21 cellular contexts compared by ENCODE assay signal in the genomic region with DNA sequence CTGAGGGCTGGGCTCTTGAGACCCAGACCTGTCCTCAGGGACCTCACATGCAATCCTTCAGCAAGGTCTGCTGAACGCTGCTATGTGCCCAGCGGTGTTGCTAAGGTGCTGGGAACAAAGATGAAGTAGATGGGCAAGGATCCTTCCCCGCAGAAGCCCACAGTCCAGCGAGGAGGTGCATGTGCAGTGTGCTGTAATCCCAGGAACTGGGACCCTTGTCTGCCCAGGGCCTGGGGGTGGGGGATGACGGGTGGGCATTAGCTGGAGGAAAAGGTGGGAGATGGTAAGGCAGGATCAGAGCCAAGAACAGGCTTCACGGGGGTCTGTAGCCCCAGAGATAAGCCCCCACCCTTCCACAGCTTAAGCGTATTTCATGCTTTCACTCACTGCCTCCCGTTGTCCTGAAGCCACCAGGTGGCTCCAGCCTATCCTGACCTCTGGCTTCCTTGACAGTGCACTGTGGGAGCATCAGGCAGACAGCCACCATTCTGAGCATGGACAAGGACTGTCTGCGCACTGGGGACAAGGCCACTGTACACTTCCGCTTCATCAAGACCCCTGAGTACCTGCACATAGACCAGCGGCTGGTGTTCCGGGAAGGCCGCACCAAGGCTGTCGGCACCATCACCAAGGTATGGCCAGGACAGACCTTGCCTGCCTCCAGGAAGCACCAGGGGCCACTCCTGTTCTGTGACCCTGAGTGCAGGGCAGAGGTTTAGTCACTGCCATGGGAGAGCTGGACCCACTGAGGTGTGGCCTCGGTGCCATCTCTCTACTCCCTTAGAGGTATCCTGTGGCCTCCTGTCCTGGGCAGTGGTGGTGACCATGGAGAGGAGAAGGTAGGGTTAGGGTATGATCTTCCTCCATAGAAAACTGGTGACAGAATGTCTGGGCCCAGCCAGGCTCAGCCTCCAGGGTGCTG. TPM values are rescaled to one million over a fixed set of nuclear protein-coding genes. Genes with fewer than 3 reads are reported as not detected.
DNase-seq lines count a peak whose midpoint lies in the region; ATAC-seq lines count a peak whose summit lies in the region.
"Had no signal": no experiment of that assay in that cellular context is flagged by ENCODE, and none has a peak within 500 bp of the region (broad histone marks: within the 10 kb centered on the region; RNA-seq: fewer than 3 reads in every experiment).

No MANE protein-coding gene starts in this region.

- peak overlapping the region; percentile 30 for H3K27ac Mint-ChIP-seq in activated naive CD8-positive, alpha-beta T cell treated with anti-CD3 and anti-CD28 coated beads, Interleukin-2, amount 10 ng/mL, durations not matched to agents 7 days and 5 days
- no peak overlapping the region for H3K27ac Mint-ChIP-seq in activated naive CD8-positive, alpha-beta T cell treated with anti-CD3 and anti-CD28 coated beads, Interleukin-2, amount 50 U/mL, for 24 hours
- H3K27ac Mint-ChIP-seq in naive thymus-derived CD8-positive, alpha-beta T cell: peak overlapping the region in 6 of 10 donors; percentile 35 to 92 (median 72)

- no peak for ATAC-seq in activated naive CD8-positive, alpha-beta T cell treated with anti-CD3 and anti-CD28 coated beads, Interleukin-2, amount 10 ng/mL, durations not matched to agents 7 days and 5 days (ENCODE audit: low read depth)
- no peak for ATAC-seq in activated naive CD8-positive, alpha-beta T cell treated with anti-CD3 and anti-CD28 coated beads, Interleukin-2, amount 50 U/mL, for 24 hours
- no peak for ATAC-seq in naive thymus-derived CD8-positive, alpha-beta T cell
- no peak for ATAC-seq in GM21447 (IDR thresholded peaks at IDR 0.05; ENCODE audit: unreplicated experiment)
- ATAC-seq in GM19035 (IDR thresholded peaks at IDR 0.05; ENCODE audit: unreplicated experiment): no peak
- ATAC-seq: left colon, natural killer cell, pancreas, SK-N-SH treated with all-trans-retinoic acid at 6 μM for 48 hours had no signal

- DNase-seq in activated naive CD8-positive, alpha-beta T cell treated with anti-CD3 and anti-CD28 coated beads, Interleukin-2, amount 10 ng/mL, durations not matched to agents 7 days and 5 days: peak; percentile 22
- DNase-seq in activated naive CD8-positive, alpha-beta T cell treated with anti-CD3 and anti-CD28 coated beads, Interleukin-2, amount 50 U/mL, for 24 hours: no peak
- DNase-seq in naive thymus-derived CD8-positive, alpha-beta T cell: no peak
- DNase-seq in NCI-H2196 (lab: John Stamatoyannopoulos, UW; ENCODE audit: unreplicated experiment): no peak
- DNase-seq in COR-L47 (lab: John Stamatoyannopoulos, UW): no peak
- DNase-seq: activated CD4-positive, alpha-beta T cell treated with anti-CD3 and anti-CD28 coated beads, Interleukin-2, amount 50 U/mL, for 4 hours; activated naive CD4-positive, alpha-beta T cell treated with anti-CD3 and anti-CD28 coated beads, Interleukin-2, amount 50 U/mL, for 16 hours; central memory CD4-positive, alpha-beta T cell; natural killer cell; NCI-H1105 treated with DMSO at 0.1 percent for 48 hours; NCI-H2029 treated with DMSO at 0.1 percent for 48 hours; NCI-H226; stimulated activated CD4-positive, alpha-beta T cell treated with anti-CD3 and anti-CD28 coated beads, Interleukin-2, amount 100 ng/mL, for 48 hours; stimulated activated naive CD4-positive, alpha-beta T cell had no signal

- H3K36me3 Mint-ChIP-seq in activated naive CD8-positive, alpha-beta T cell treated with anti-CD3 and anti-CD28 coated beads, Interleukin-2, amount 10 ng/mL, durations not matched to agents 7 days and 5 days: peaks cover 26% of the 10 kb centered on the region
- peaks cover 57% of the 10 kb centered on the region for H3K36me3 Mint-ChIP-seq in activated naive CD8-positive, alpha-beta T cell treated with anti-CD3 and anti-CD28 coated beads, Interleukin-2, amount 50 U/mL, for 24 hours (ENCODE audit: low read depth)
- H3K36me3 Mint-ChIP-seq in naive thymus-derived CD8-positive, alpha-beta T cell: peaks cover 9 to 85% (median 11%) of the 10 kb centered on the region in 3 donors

- H3K27ac ChIP-seq in cingulate gyrus (ENCODE audit: low read depth, low read length): peak overlapping the region; percentile 99
- H3K27ac ChIP-seq: C4-2B, pancreas had no signal

- POLR2A ChIA-PET in activated naive CD8-positive, alpha-beta T cell treated with anti-CD3 and anti-CD28 coated beads, Interleukin-2, amount 10 ng/mL, durations not matched to agents 7 days and 5 days (lab: Charles Lee): interaction anchor here (1.1 to 16.1 kb wide), 2 partner anchors 21 to 27 kb away, joined by 3 to 386 read pairs; a partner anchor contains a TSS
- POLR2A ChIA-PET in naive thymus-derived CD8-positive, alpha-beta T cell (lab: Charles Lee): interaction anchor here (37.2 kb wide), 1 partner anchor 27 kb away, joined by 1495 read pairs; a partner anchor contains a TSS

- no peak overlapping the region for H3K4me3 Mint-ChIP-seq in activated naive CD8-positive, alpha-beta T cell treated with anti-CD3 and anti-CD28 coated beads, Interleukin-2, amount 10 ng/mL, durations not matched to agents 7 days and 5 days
- H3K4me3 Mint-ChIP-seq in activated naive CD8-positive, alpha-beta T cell treated with anti-CD3 and anti-CD28 coated beads, Interleukin-2, amount 50 U/mL, for 24 hours: no peak overlapping the region
- H3K4me3 Mint-ChIP-seq in naive thymus-derived CD8-positive, alpha-beta T cell: no peak overlapping the region
- H3K4me3 Mint-ChIP-seq: natural killer cell had no signal

- peaks cover 4% of the 10 kb centered on the region for H3K4me1 Mint-ChIP-seq in activated naive CD8-positive, alpha-beta T cell treated with anti-CD3 and anti-CD28 coated beads, Interleukin-2, amount 10 ng/mL, durations not matched to agents 7 days and 5 days
- peaks cover 2% of the 10 kb centered on the region for H3K4me1 Mint-ChIP-seq in activated naive CD8-positive, alpha-beta T cell treated with anti-CD3 and anti-CD28 coated beads, Interleukin-2, amount 50 U/mL, for 24 hours
- peaks cover 9 to 44% (median 21%) of the 10 kb centered on the region in 4 donors for H3K4me1 Mint-ChIP-seq in naive thymus-derived CD8-positive, alpha-beta T cell

- no peaks in the 10 kb centered on the region for H3K9me3 Mint-ChIP-seq in activated naive CD8-positive, alpha-beta T cell treated with anti-CD3 and anti-CD28 coated beads, Interleukin-2, amount 10 ng/mL, durations not matched to agents 7 days and 5 days
- H3K9me3 Mint-ChIP-seq in activated naive CD8-positive, alpha-beta T cell treated with anti-CD3 and anti-CD28 coated beads, Interleukin-2, amount 50 U/mL, for 24 hours: no peaks in the 10 kb centered on the region
- H3K9me3 Mint-ChIP-seq in naive thymus-derived CD8-positive, alpha-beta T cell: no peaks in the 10 kb centered on the region
- H3K9me3 Mint-ChIP-seq: natural killer cell had no signal

- H3K27me3 Mint-ChIP-seq in activated naive CD8-positive, alpha-beta T cell treated with anti-CD3 and anti-CD28 coated beads, Interleukin-2, amount 10 ng/mL, durations not matched to agents 7 days and 5 days: no peaks in the 10 kb centered on the region
- no peaks in the 10 kb centered on the region for H3K27me3 Mint-ChIP-seq in activated naive CD8-positive, alpha-beta T cell treated with anti-CD3 and anti-CD28 coated beads, Interleukin-2, amount 50 U/mL, for 24 hours
- H3K27me3 Mint-ChIP-seq in naive thymus-derived CD8-positive, alpha-beta T cell: no peaks in the 10 kb centered on the region

RNA-seq across cellular contexts. Expression of a gene that starts 22.0 kb away (rescaled TPM):
- 10 to 100 TPM; 98.6 TPM for total RNA-seq in activated naive CD8-positive, alpha-beta T cell treated with anti-CD3 and anti-CD28 coated beads, Interleukin-2, amount 10 ng/mL, durations not matched to agents 7 days and 5 days
- 10 to 100 TPM; 64.6 to 73.3 TPM for total RNA-seq in naive thymus-derived CD8-positive, alpha-beta T cell
- 10 to 100 TPM; 17.2 to 29.3 (median 22.6) TPM for polyA plus RNA-seq in naive thymus-derived CD8-positive, alpha-beta T cell

RNA-seq across cellular contexts. Expression of a gene that starts 27.0 kb away (rescaled TPM):
- total RNA-seq in activated naive CD8-positive, alpha-beta T cell treated with anti-CD3 and anti-CD28 coated beads, Interleukin-2, amount 10 ng/mL, durations not matched to agents 7 days and 5 days: 10 to 100 TPM; 59.1 to 61.6 TPM
- total RNA-seq in naive thymus-derived CD8-positive, alpha-beta T cell: 10 to 100 TPM; 50.5 to 52.6 TPM
- 1 to 10 TPM; 6.7 to 8.2 (median 7.8) TPM for polyA plus RNA-seq in naive thymus-derived CD8-positive, alpha-beta T cell

RNA-seq across cellular contexts. Expression of a gene that starts 28.0 kb away (rescaled TPM):
- total RNA-seq in activated naive CD8-positive, alpha-beta T cell treated with anti-CD3 and anti-CD28 coated beads, Interleukin-2, amount 10 ng/mL, durations not matched to agents 7 days and 5 days: 100 to 1,000 TPM; 607 to 626 TPM
- total RNA-seq in naive thymus-derived CD8-positive, alpha-beta T cell: 1,000 to 10,000 TPM; 1,061 to 1,073 TPM
- polyA plus RNA-seq in naive thymus-derived CD8-positive, alpha-beta T cell: 100 to 1,000 TPM; 491 to 802 (median 518) TPM

RNA-seq across cellular contexts. Expression of a gene that starts 46.0 kb away (rescaled TPM):
- 10 to 100 TPM; 58.7 to 60.4 TPM for total RNA-seq in activated naive CD8-positive, alpha-beta T cell treated with anti-CD3 and anti-CD28 coated beads, Interleukin-2, amount 10 ng/mL, durations not matched to agents 7 days and 5 days
- 10 to 100 TPM; 56.1 to 60.9 TPM for total RNA-seq in naive thymus-derived CD8-positive, alpha-beta T cell
- polyA plus RNA-seq in naive thymus-derived CD8-positive, alpha-beta T cell: 10 to 100 TPM; 67.2 to 79.3 (median 75.9) TPM
